In genomic region chr20:49795125-49795424, GRCh38 we compare ENCODE assay signal across 2 cellular contexts.
A peak's percentile ranks its signal among the peaks of the same experiment; 100 is the strongest.
TF ChIP-seq lines count a peak whose summit lies in the region.

No MANE protein-coding gene starts in this region.

TF ChIP-seq in HepG2, 621 proteins besides CTCF, POLR2A, EP300 and RAD21:
- peak; percentile 48; the same call in 1 of the 2 replicates for TF ChIP-seq ZMYM3 (CRISPR knock-in tag; IDR thresholded peaks at IDR 0.05)
- TF ChIP-seq ZSCAN30 (CRISPR knock-in tag; IDR thresholded peaks at IDR 0.05), result no peak
- 0 out of 2 replicates have a peak, but pooled peaks have one; percentile 20 for TF ChIP-seq ETV5 (CRISPR knock-in tag; IDR thresholded peaks at IDR 0.05; ENCODE audit: borderline replicate concordance)
- no peak for TF ChIP-seq ZNF598 (CRISPR knock-in tag; IDR thresholded peaks at IDR 0.05; ENCODE audit: borderline replicate concordance)

TF ChIP-seq in IMR-90, 13 proteins besides CTCF, POLR2A, EP300 and RAD21:
- TF ChIP-seq RFX5 (IDR thresholded peaks at IDR 0.05; ENCODE audit: low read depth, low read length), result no peak
- TF ChIP-seq BHLHE40 (IDR thresholded peaks at IDR 0.05; ENCODE audit: low read depth, low read length), result no peak
- no peak for TF ChIP-seq USF2 (IDR thresholded peaks at IDR 0.05; ENCODE audit: low read depth, low read length)
- TF ChIP-seq FOS (IDR thresholded peaks at IDR 0.05; ENCODE audit: low read depth, low read length), result no peak
- TF ChIP-seq MAZ (IDR thresholded peaks at IDR 0.05; ENCODE audit: borderline replicate concordance, low read depth, low read length), result no peak
- no peak for TF ChIP-seq RCOR1 (IDR thresholded peaks at IDR 0.05; ENCODE audit: insufficient replicate concordance, low read length)
- TF ChIP-seq, protein P1, sequence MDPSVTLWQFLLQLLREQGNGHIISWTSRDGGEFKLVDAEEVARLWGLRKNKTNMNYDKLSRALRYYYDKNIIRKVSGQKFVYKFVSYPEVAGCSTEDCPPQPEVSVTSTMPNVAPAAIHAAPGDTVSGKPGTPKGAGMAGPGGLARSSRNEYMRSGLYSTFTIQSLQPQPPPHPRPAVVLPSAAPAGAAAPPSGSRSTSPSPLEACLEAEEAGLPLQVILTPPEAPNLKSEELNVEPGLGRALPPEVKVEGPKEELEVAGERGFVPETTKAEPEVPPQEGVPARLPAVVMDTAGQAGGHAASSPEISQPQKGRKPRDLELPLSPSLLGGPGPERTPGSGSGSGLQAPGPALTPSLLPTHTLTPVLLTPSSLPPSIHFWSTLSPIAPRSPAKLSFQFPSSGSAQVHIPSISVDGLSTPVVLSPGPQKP (IDR thresholded peaks at IDR 0.05; ENCODE audit: borderline replicate concordance, low read depth, low read length), result no peak
- no peak for TF ChIP-seq CEBPB (IDR thresholded peaks at IDR 0.05; ENCODE audit: low read depth, low read length)
- no peak for TF ChIP-seq NFE2L2 (IDR thresholded peaks at IDR 0.05; ENCODE audit: low read depth, low read length)
- no peak for TF ChIP-seq MXI1 (IDR thresholded peaks at IDR 0.05; ENCODE audit: borderline replicate concordance, low read depth, low read length)
- no peak for TF ChIP-seq MAFK (IDR thresholded peaks at IDR 0.05; ENCODE audit: low read depth, low read length)
- no peak for TF ChIP-seq SMC3 (IDR thresholded peaks at IDR 0.05; ENCODE audit: low read depth, low read length)
- no peak for TF ChIP-seq CHD1 (IDR thresholded peaks at IDR 0.05; ENCODE audit: low read depth, low read length)
